In the genomic region with DNA sequence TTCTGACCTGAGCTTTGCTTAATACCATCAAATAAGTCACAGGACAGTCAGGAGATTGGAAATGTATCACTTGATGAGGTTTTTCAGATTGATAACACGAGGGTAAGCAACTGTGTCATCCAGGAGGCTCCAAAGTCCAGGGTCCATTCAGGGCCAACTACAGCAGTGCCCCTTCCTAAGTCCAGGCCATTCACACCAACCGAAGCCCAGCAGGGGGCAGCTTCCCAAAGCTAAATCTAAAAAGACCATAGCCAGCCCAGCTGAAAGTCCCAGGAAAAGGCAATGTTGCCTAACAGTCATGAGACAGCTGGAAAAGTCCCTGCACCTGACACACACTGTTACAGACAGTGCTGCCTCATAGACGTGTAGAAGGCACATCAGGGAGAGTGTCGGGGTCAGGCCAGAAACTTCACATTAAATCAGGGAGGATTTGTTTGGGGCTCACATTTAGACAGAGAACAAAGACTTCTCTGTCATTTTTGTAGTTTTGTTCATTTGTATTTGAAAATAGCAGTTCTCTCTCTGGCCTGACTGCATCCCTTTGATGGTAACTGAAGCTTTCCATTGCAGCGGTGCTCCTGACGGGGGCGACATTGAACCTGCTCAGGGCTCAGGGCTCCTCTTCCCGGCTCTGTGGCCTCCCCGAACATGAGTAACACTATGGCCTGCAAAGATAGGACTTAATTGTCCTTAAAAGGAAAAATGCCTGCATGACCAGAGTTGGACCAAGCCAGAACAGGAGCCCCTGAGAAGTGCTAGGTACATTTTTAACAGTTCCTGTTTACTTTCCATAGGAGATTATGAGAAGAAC, we compare ENCODE assay signal across 8 cellular contexts.
DNase-seq lines count a peak whose midpoint lies in the region; ATAC-seq and TF ChIP-seq lines count a peak whose summit lies in the region.

No MANE protein-coding gene starts in this region.

- H3K4me3 ChIP-seq in DND-41 (ENCODE audit: low read depth in 1 of 2, low read length in 2 of 2) (no peak overlapping the region), colonic mucosa (no peak overlapping the region), left lung (no peak overlapping the region)

- peak; percentile 61 for DNase-seq in DND-41
- peak; percentile 60 for DNase-seq in SW480 (ENCODE audit: low spot score)
- DNase-seq in colonic mucosa, result peak; percentile 79
- DNase-seq in left lung, result peak; percentile 65 to 78
- DNase-seq in stimulated activated CD8-positive, alpha-beta memory T cell treated with anti-CD3 and anti-CD28 coated beads, Interleukin-2, amount 100 ng/mL, for 48 hours (ENCODE audit: low read depth in 2 of 2), result peak; percentile 15 to 16

- no peak overlapping the region for H3K27ac ChIP-seq in DND-41 (ENCODE audit: low read length)
- H3K27ac ChIP-seq in colonic mucosa, result no peak overlapping the region
- H3K27ac ChIP-seq in left lung, result no peak overlapping the region

- TF ChIP-seq CTCF in DND-41 (IDR thresholded peaks at IDR 0.05; ENCODE audit: borderline replicate concordance, extremely low read depth, low read length, poor library complexity, severe bottlenecking) (peak; percentile 65), colonic mucosa (IDR thresholded peaks at IDR 0.05) (peak; percentile 57), left lung (IDR thresholded peaks at IDR 0.05) (peak; percentile 38 to 45)

- H3K4me1 ChIP-seq in DND-41 (ENCODE audit: insufficient read depth, low read length) (no peaks in the 10 kb centered on the region), colonic mucosa (no peaks in the 10 kb centered on the region), left lung (peaks cover 0 to 39% of the 10 kb centered on the region in 2 donors)

- H3K27me3 ChIP-seq in DND-41 (ENCODE audit: insufficient read depth, low read length, poor library complexity) (no peaks in the 10 kb centered on the region), colonic mucosa (no peaks in the 10 kb centered on the region), left lung (no peaks in the 10 kb centered on the region)

- H3K79me2 ChIP-seq in DND-41 (ENCODE audit: insufficient read depth, low read length), result no peaks in the 10 kb centered on the region

- no peak for TF ChIP-seq EP300 in Ishikawa (IDR thresholded peaks at IDR 0.05; ENCODE audit: borderline replicate concordance)

- H3K36me3 ChIP-seq in DND-41 (ENCODE audit: insufficient read depth, low read length) (no peaks in the 10 kb centered on the region), colonic mucosa (no peaks in the 10 kb centered on the region), left lung (no peaks in the 10 kb centered on the region)

- H3K4me2 ChIP-seq in DND-41 (ENCODE audit: insufficient read depth, low read length), result no peak overlapping the region

- H3K9ac ChIP-seq in DND-41 (ENCODE audit: low read depth, low read length) (no peak overlapping the region), colonic mucosa (ENCODE audit: low read depth in 2 of 2, low read length in 2 of 2) (no peak overlapping the region)

- ATAC-seq in DND-41 (ENCODE audit: insufficient read depth, low read depth) (peak; percentile 78), GM21381 (IDR thresholded peaks at IDR 0.05; ENCODE audit: unreplicated experiment) (peak; percentile 68), left lung (peak; percentile 95), GM21515 (IDR thresholded peaks at IDR 0.05; ENCODE audit: unreplicated experiment) (no peak)

- peak; percentile 76 for TF ChIP-seq RAD21 in Ishikawa (IDR thresholded peaks at IDR 0.05; ENCODE audit: low read depth)

- intact Hi-C loops in colonic mucosa (cut with DNase I) (loop anchor here (10.0 kb wide), 1 partner anchor 200 kb away; a partner anchor contains a TSS), left lung (cut with DNase I) (no loop called here)

- H4K20me1 ChIP-seq in DND-41 (ENCODE audit: insufficient read depth, low read length), result no peaks in the 10 kb centered on the region

- peaks cover 4% of the 10 kb centered on the region for H3K9me3 ChIP-seq in DND-41 (ENCODE audit: insufficient read depth, low read length, severe bottlenecking)
- no peaks in the 10 kb centered on the region for H3K9me3 ChIP-seq in colonic mucosa
- H3K9me3 ChIP-seq in left lung, result no peaks in the 10 kb centered on the region

- H2AFZ ChIP-seq in DND-41 (ENCODE audit: low read depth, low read length), result no peak overlapping the region

TF ChIP-seq in Ishikawa, 13 proteins besides CTCF, POLR2A, EP300 and RAD21:
- TF ChIP-seq, protein P1, sequence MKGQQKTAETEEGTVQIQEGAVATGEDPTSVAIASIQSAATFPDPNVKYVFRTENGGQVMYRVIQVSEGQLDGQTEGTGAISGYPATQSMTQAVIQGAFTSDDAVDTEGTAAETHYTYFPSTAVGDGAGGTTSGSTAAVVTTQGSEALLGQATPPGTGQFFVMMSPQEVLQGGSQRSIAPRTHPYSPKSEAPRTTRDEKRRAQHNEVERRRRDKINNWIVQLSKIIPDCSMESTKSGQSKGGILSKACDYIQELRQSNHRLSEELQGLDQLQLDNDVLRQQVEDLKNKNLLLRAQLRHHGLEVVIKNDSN (IDR thresholded peaks at IDR 0.05), result no peak
- TF ChIP-seq, protein P2, sequence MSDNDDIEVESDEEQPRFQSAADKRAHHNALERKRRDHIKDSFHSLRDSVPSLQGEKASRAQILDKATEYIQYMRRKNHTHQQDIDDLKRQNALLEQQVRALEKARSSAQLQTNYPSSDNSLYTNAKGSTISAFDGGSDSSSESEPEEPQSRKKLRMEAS (IDR thresholded peaks at IDR 0.05), result no peak
- TF ChIP-seq EGR1 (IDR thresholded peaks at IDR 0.05) (no peak), ZBTB7A (IDR thresholded peaks at IDR 0.05; ENCODE audit: low read depth) (no peak), CEBPB (IDR thresholded peaks at IDR 0.05) (no peak), CREB1 (IDR thresholded peaks at IDR 0.05; ENCODE audit: low read depth) (no peak), NFIC (IDR thresholded peaks at IDR 0.05) (no peak), TAF1 (IDR thresholded peaks at IDR 0.05; ENCODE audit: low read depth) (no peak), YY1 (IDR thresholded peaks at IDR 0.05; ENCODE audit: low read depth) (no peak), FOXM1 (IDR thresholded peaks at IDR 0.05; ENCODE audit: borderline replicate concordance, low read depth) (no peak), TEAD4 (IDR thresholded peaks at IDR 0.05) (no peak), TCF12 (IDR thresholded peaks at IDR 0.05; ENCODE audit: low read depth) (no peak)
- TF ChIP-seq, protein P3, sequence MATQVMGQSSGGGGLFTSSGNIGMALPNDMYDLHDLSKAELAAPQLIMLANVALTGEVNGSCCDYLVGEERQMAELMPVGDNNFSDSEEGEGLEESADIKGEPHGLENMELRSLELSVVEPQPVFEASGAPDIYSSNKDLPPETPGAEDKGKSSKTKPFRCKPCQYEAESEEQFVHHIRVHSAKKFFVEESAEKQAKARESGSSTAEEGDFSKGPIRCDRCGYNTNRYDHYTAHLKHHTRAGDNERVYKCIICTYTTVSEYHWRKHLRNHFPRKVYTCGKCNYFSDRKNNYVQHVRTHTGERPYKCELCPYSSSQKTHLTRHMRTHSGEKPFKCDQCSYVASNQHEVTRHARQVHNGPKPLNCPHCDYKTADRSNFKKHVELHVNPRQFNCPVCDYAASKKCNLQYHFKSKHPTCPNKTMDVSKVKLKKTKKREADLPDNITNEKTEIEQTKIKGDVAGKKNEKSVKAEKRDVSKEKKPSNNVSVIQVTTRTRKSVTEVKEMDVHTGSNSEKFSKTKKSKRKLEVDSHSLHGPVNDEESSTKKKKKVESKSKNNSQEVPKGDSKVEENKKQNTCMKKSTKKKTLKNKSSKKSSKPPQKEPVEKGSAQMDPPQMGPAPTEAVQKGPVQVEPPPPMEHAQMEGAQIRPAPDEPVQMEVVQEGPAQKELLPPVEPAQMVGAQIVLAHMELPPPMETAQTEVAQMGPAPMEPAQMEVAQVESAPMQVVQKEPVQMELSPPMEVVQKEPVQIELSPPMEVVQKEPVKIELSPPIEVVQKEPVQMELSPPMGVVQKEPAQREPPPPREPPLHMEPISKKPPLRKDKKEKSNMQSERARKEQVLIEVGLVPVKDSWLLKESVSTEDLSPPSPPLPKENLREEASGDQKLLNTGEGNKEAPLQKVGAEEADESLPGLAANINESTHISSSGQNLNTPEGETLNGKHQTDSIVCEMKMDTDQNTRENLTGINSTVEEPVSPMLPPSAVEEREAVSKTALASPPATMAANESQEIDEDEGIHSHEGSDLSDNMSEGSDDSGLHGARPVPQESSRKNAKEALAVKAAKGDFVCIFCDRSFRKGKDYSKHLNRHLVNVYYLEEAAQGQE (IDR thresholded peaks at IDR 0.05; ENCODE audit: low read depth), result no peak
TF ChIP-seq in Ishikawa: peak in this region for 0.

Comparison
In these comparisons a context has a peak if more than half of its experiments do, and no peak if none do; other contexts are left out.
1. DNase-seq: peak in every context shown above with its lines; median percentile 79 in colonic mucosa; 72 in left lung; 61 in DND-41; 60 in SW480; 16 in stimulated activated CD8-positive, alpha-beta memory T cell treated with anti-CD3 and anti-CD28 coated beads, Interleukin-2, amount 100 ng/mL, for 48 hours.